Comparison of ENCODE assay signal across 1 cellular context in the genomic region with DNA sequence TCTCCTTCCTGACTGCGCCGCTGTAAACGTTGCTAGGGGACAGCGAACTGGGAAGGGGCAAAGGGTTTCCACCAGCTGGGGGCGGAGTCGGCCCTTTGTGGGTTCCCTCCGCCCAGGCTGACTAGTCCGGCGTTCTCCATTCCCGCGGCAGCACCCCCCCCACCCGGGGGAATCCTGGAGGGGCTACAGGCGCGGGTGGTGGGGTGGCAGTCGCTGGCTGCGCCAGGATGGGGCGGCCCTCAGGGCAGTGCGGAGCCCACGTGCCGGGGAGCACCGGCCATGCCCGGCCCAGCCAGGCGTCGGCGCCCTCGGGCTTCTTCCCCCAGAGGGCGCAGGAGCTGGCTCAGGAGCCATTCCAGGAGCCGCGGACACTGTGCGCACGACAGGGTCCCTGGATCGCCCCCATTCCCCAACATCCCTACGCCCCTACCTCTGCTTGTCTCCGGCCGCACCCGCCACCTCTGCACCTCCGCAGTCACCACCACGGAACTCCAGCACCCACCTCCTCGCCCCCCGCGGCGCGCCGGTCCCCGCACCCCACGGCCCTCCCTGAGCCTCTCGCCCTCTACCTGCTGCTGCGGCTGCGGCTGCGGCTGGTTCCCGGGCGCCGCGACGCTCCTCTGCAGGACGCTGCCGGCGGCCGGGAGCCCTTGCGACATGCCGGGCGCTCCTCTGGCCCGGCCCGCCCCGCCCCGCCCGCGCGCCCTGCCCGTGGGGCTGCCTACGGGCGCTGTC.
TF ChIP-seq lines count a peak whose summit lies in the region.

No MANE protein-coding gene starts in this region.

TF ChIP-seq in GM12878, 131 proteins besides CTCF, POLR2A, EP300 and RAD21 (continued from another document and continues in another):
- TF ChIP-seq, protein P1, sequence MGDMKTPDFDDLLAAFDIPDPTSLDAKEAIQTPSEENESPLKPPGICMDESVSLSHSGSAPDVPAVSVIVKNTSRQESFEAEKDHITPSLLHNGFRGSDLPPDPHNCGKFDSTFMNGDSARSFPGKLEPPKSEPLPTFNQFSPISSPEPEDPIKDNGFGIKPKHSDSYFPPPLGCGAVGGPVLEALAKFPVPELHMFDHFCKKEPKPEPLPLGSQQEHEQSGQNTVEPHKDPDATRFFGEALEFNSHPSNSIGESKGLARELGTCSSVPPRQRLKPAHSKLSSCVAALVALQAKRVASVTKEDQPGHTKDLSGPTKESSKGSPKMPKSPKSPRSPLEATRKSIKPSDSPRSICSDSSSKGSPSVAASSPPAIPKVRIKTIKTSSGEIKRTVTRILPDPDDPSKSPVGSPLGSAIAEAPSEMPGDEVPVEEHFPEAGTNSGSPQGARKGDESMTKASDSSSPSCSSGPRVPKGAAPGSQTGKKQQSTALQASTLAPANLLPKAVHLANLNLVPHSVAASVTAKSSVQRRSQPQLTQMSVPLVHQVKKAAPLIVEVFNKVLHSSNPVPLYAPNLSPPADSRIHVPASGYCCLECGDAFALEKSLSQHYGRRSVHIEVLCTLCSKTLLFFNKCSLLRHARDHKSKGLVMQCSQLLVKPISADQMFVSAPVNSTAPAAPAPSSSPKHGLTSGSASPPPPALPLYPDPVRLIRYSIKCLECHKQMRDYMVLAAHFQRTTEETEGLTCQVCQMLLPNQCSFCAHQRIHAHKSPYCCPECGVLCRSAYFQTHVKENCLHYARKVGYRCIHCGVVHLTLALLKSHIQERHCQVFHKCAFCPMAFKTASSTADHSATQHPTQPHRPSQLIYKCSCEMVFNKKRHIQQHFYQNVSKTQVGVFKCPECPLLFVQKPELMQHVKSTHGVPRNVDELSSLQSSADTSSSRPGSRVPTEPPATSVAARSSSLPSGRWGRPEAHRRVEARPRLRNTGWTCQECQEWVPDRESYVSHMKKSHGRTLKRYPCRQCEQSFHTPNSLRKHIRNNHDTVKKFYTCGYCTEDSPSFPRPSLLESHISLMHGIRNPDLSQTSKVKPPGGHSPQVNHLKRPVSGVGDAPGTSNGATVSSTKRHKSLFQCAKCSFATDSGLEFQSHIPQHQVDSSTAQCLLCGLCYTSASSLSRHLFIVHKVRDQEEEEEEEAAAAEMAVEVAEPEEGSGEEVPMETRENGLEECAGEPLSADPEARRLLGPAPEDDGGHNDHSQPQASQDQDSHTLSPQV (IDR thresholded peaks at IDR 0.05): no peak
- peak; percentile 76 for TF ChIP-seq USF1 (IDR thresholded peaks at IDR 0.05; ENCODE audit: borderline replicate concordance, extremely low read length, insufficient read depth, low read depth, low read length)
- TF ChIP-seq, protein P2, sequence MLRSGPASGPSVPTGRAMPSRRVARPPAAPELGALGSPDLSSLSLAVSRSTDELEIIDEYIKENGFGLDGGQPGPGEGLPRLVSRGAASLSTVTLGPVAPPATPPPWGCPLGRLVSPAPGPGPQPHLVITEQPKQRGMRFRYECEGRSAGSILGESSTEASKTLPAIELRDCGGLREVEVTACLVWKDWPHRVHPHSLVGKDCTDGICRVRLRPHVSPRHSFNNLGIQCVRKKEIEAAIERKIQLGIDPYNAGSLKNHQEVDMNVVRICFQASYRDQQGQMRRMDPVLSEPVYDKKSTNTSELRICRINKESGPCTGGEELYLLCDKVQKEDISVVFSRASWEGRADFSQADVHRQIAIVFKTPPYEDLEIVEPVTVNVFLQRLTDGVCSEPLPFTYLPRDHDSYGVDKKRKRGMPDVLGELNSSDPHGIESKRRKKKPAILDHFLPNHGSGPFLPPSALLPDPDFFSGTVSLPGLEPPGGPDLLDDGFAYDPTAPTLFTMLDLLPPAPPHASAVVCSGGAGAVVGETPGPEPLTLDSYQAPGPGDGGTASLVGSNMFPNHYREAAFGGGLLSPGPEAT (IDR thresholded peaks at IDR 0.05; ENCODE audit: low read depth): 0 out of 2 replicates have a peak, but pooled peaks have one; percentile 15
- peak; percentile 41; the same call in 1 of the 2 replicates for TF ChIP-seq SIN3A (IDR thresholded peaks at IDR 0.05; ENCODE audit: low read depth, low read length)
- TF ChIP-seq GABPA (IDR thresholded peaks at IDR 0.05; ENCODE audit: low read depth): no peak
- TF ChIP-seq, protein P3, sequence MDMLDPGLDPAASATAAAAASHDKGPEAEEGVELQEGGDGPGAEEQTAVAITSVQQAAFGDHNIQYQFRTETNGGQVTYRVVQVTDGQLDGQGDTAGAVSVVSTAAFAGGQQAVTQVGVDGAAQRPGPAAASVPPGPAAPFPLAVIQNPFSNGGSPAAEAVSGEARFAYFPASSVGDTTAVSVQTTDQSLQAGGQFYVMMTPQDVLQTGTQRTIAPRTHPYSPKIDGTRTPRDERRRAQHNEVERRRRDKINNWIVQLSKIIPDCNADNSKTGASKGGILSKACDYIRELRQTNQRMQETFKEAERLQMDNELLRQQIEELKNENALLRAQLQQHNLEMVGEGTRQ (IDR thresholded peaks at IDR 0.05; ENCODE audit: borderline replicate concordance, low read depth, low read length): peak; percentile 18; the same call in 1 of the 2 replicates
- TF ChIP-seq ATF7 (IDR thresholded peaks at IDR 0.05; ENCODE audit: low read depth): no peak
- peak; percentile 89 to 97 for TF ChIP-seq BHLHE40 (IDR thresholded peaks at IDR 0.05; ENCODE audit: borderline replicate concordance in 1 of 2, low read depth in 2 of 2, low read length in 1 of 2)
- no peak for TF ChIP-seq KAT2A (conservative IDR thresholded peaks at IDR 0.05; ENCODE audit: control insufficient read depth, low read depth, low read length)
- no peak for TF ChIP-seq CBX3 (IDR thresholded peaks at IDR 0.05; ENCODE audit: borderline replicate concordance, low read depth)
- TF ChIP-seq KLF5 (IDR thresholded peaks at IDR 0.05; ENCODE audit: partially characterized antibody): no peak
- TF ChIP-seq, protein P4, sequence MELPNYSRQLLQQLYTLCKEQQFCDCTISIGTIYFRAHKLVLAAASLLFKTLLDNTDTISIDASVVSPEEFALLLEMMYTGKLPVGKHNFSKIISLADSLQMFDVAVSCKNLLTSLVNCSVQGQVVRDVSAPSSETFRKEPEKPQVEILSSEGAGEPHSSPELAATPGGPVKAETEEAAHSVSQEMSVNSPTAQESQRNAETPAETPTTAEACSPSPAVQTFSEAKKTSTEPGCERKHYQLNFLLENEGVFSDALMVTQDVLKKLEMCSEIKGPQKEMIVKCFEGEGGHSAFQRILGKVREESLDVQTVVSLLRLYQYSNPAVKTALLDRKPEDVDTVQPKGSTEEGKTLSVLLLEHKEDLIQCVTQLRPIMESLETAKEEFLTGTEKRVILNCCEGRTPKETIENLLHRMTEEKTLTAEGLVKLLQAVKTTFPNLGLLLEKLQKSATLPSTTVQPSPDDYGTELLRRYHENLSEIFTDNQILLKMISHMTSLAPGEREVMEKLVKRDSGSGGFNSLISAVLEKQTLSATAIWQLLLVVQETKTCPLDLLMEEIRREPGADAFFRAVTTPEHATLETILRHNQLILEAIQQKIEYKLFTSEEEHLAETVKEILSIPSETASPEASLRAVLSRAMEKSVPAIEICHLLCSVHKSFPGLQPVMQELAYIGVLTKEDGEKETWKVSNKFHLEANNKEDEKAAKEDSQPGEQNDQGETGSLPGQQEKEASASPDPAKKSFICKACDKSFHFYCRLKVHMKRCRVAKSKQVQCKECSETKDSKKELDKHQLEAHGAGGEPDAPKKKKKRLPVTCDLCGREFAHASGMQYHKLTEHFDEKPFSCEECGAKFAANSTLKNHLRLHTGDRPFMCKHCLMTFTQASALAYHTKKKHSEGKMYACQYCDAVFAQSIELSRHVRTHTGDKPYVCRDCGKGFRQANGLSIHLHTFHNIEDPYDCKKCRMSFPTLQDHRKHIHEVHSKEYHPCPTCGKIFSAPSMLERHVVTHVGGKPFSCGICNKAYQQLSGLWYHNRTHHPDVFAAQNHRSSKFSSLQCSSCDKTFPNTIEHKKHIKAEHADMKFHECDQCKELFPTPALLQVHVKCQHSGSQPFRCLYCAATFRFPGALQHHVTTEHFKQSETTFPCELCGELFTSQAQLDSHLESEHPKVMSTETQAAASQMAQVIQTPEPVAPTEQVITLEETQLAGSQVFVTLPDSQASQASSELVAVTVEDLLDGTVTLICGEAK (IDR thresholded peaks at IDR 0.05; ENCODE audit: borderline replicate concordance): no peak
- TF ChIP-seq BRCA1 (IDR thresholded peaks at IDR 0.05; ENCODE audit: low read depth, low read length): no peak
- no peak for TF ChIP-seq NRF1 (conservative IDR thresholded peaks at IDR 0.05; ENCODE audit: low read depth, low read length)
- peak; percentile 57; the same call in 1 of the 2 replicates for TF ChIP-seq DPF2 (IDR thresholded peaks at IDR 0.05)
- no peak for TF ChIP-seq SMAD5 (IDR thresholded peaks at IDR 0.05; ENCODE audit: low read depth)
- no peak for TF ChIP-seq RFX5 (IDR thresholded peaks at IDR 0.05; ENCODE audit: low read depth, low read length)
- peak; percentile 85 for TF ChIP-seq IKZF1 (conservative IDR thresholded peaks at IDR 0.05)
- TF ChIP-seq IKZF2 (IDR thresholded peaks at IDR 0.05): peak; percentile 34 to 62; a peak in 3 of 4 replicates
- TF ChIP-seq, protein P5, sequence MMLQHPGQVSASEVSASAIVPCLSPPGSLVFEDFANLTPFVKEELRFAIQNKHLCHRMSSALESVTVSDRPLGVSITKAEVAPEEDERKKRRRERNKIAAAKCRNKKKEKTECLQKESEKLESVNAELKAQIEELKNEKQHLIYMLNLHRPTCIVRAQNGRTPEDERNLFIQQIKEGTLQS (IDR thresholded peaks at IDR 0.05; ENCODE audit: borderline replicate concordance, extremely low read depth, low read depth, low read length): no peak
- 0 out of 2 replicates have a peak, but pooled peaks have one; percentile 37 for TF ChIP-seq CREB1 (IDR thresholded peaks at IDR 0.05; ENCODE audit: low read depth)
- TF ChIP-seq, protein P6, sequence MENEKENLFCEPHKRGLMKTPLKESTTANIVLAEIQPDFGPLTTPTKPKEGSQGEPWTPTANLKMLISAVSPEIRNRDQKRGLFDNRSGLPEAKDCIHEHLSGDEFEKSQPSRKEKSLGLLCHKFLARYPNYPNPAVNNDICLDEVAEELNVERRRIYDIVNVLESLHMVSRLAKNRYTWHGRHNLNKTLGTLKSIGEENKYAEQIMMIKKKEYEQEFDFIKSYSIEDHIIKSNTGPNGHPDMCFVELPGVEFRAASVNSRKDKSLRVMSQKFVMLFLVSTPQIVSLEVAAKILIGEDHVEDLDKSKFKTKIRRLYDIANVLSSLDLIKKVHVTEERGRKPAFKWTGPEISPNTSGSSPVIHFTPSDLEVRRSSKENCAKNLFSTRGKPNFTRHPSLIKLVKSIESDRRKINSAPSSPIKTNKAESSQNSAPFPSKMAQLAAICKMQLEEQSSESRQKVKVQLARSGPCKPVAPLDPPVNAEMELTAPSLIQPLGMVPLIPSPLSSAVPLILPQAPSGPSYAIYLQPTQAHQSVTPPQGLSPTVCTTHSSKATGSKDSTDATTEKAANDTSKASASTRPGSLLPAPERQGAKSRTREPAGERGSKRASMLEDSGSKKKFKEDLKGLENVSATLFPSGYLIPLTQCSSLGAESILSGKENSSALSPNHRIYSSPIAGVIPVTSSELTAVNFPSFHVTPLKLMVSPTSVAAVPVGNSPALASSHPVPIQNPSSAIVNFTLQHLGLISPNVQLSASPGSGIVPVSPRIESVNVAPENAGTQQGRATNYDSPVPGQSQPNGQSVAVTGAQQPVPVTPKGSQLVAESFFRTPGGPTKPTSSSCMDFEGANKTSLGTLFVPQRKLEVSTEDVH (IDR thresholded peaks at IDR 0.05; ENCODE audit: low read depth, partially characterized antibody): no peak
- TF ChIP-seq LARP7 (IDR thresholded peaks at IDR 0.05): peak; percentile 62
- TF ChIP-seq TBL1XR1 (IDR thresholded peaks at IDR 0.05; ENCODE audit: low read depth, low read length): no peak; the same call in 1 of the 2 replicates
- peak; percentile 81; the same call in 1 of the 2 replicates for TF ChIP-seq SMARCA5 (IDR thresholded peaks at IDR 0.05)
- TF ChIP-seq MAX (IDR thresholded peaks at IDR 0.05; ENCODE audit: low read depth, low read length): peak; percentile 88
- no peak for TF ChIP-seq SKIL (IDR thresholded peaks at IDR 0.05; ENCODE audit: low read depth, poor library complexity, severe bottlenecking)
- TF ChIP-seq TCF12 (IDR thresholded peaks at IDR 0.05; ENCODE audit: low read depth, low read length): 0 out of 2 replicates have a peak, but pooled peaks have one; percentile 25
- TF ChIP-seq YY1 (IDR thresholded peaks at IDR 0.05; ENCODE audit: low read depth, low read length): peak; percentile 89
- no peak for TF ChIP-seq SPI1 (IDR thresholded peaks at IDR 0.05; ENCODE audit: borderline replicate concordance, insufficient read depth, low read depth, low read length)
- TF ChIP-seq FOXM1 (IDR thresholded peaks at IDR 0.05; ENCODE audit: low read depth, low read length): 0 out of 2 replicates have a peak, but pooled peaks have one; percentile 37
- TF ChIP-seq IRF4 (IDR thresholded peaks at IDR 0.05; ENCODE audit: low read depth, low read length): 0 out of 2 replicates have a peak, but pooled peaks have one; percentile 18
- TF ChIP-seq CREM (IDR thresholded peaks at IDR 0.05; ENCODE audit: low read depth): no peak
- TF ChIP-seq EED (IDR thresholded peaks at IDR 0.05; ENCODE audit: low read depth): peak; percentile 35
- TF ChIP-seq MXI1 (IDR thresholded peaks at IDR 0.05; ENCODE audit: low read depth, low read length): peak; percentile 66
